8 cellular contexts compared by ENCODE assay signal in genomic region chr11:86672007-86672621, GRCh38. TPM values are rescaled to one million over a fixed set of nuclear protein-coding genes. Genes with fewer than 3 reads are reported as not detected.
DNase-seq lines count a peak whose midpoint lies in the region; ATAC-seq and TF ChIP-seq lines count a peak whose summit lies in the region.

TSS of gene ME3 (minus strand) at chr11:86672616.

- H3K27ac ChIP-seq in SK-N-SH (ENCODE audit: low read depth in 2 of 2, low read length in 1 of 2) = peak within 1 kb of the TSS; percentile 24 to 46
- H3K27ac ChIP-seq in OCI-LY7 (ENCODE audit: low read depth, low read length, poor library complexity, severe bottlenecking) = no peak within 1 kb of the TSS

- peaks cover 4% of the 10 kb centered on the region; the same call in 1 of the 2 replicates for H3K79me2 ChIP-seq in SK-N-SH (ENCODE audit: insufficient read depth)
- H3K79me2 ChIP-seq in OCI-LY7 (ENCODE audit: insufficient read depth, low read depth, low read length) = no peaks in the 10 kb centered on the region

- H3K4me3 ChIP-seq in SK-N-SH (ENCODE audit: low read depth in 2 of 2, low read length in 1 of 2) (peak within 1 kb of the TSS; percentile 52 to 64), OCI-LY7 (ENCODE audit: low read depth, low read length, poor library complexity, severe bottlenecking) (no peak within 1 kb of the TSS)

- H3K36me3 ChIP-seq in SK-N-SH (replicated peaks in 1 of 2; ENCODE audit: control insufficient read depth in 1 of 2, insufficient read depth in 2 of 2, low read length in 1 of 2) (no peaks in the 10 kb centered on the region), OCI-LY7 (ENCODE audit: insufficient read depth, low read length) (no peaks in the 10 kb centered on the region)

- DNase-seq in DMS79 (lab: John Stamatoyannopoulos, UW) (peak; percentile 62), SK-N-SH (peak; percentile 77), Right ventricle myocardium superior (peak; percentile 81), omental fat pad (ENCODE audit: low spot score) (peak; percentile 24), type B pancreatic cell (ENCODE audit: extremely low spot score, unreplicated experiment) (peak; percentile 74), OCI-LY7 (ENCODE audit: low spot score) (no peak)
- DNase-seq in activated naive CD8-positive, alpha-beta T cell treated with anti-CD3 and anti-CD28 coated beads, Interleukin-2, amount 10 ng/mL, durations not matched to agents 7 days and 5 days = peak; percentile 66

- 51% methylated on average over 7 of the region's 52 CpGs for WGBS in SK-N-SH (ENCODE audit: low lambda C conversion rate)

- H3K9me2 ChIP-seq in SK-N-SH (no peaks in the 10 kb centered on the region), OCI-LY7 (ENCODE audit: insufficient read depth, low read length) (no peaks in the 10 kb centered on the region)

- H3K9ac ChIP-seq in SK-N-SH = peak within 1 kb of the TSS; percentile 77

- peak within 1 kb of the TSS; percentile 11 for H3K27ac Mint-ChIP-seq in activated naive CD8-positive, alpha-beta T cell treated with anti-CD3 and anti-CD28 coated beads, Interleukin-2, amount 10 ng/mL, durations not matched to agents 7 days and 5 days
- peak within 1 kb of the TSS; percentile 68 for H3K27ac Mint-ChIP-seq in type B pancreatic cell

- no TSS peak for BruUV-seq in OCI-LY7 (replicated peaks; lab: Mats Ljungman, UMichigan)

- H3F3A ChIP-seq in SK-N-SH (replicated peaks; ENCODE audit: insufficient read depth) = no peaks in the 10 kb centered on the region

- H4K20me1 ChIP-seq in SK-N-SH (ENCODE audit: insufficient read depth) (no peaks in the 10 kb centered on the region), OCI-LY7 (ENCODE audit: insufficient read depth, low read length) (no peaks in the 10 kb centered on the region)

- ATAC-seq in HG03342 (IDR thresholded peaks at IDR 0.05; ENCODE audit: unreplicated experiment) (peak; percentile 45), Right ventricle myocardium superior (ENCODE audit: poor library complexity) (peak; percentile 81), omental fat pad (ENCODE audit: low FRiP score) (peak; percentile 88)
- peak; percentile 88 for ATAC-seq in activated naive CD8-positive, alpha-beta T cell treated with anti-CD3 and anti-CD28 coated beads, Interleukin-2, amount 10 ng/mL, durations not matched to agents 7 days and 5 days (ENCODE audit: low read depth)

- H3K4me2 ChIP-seq in SK-N-SH (peak within 1 kb of the TSS; percentile 88), OCI-LY7 (ENCODE audit: low read length) (no peak within 1 kb of the TSS)

- H3K4me1 ChIP-seq in SK-N-SH (ENCODE audit: control insufficient read depth in 1 of 2, insufficient read depth in 2 of 2, low read depth in 1 of 2, low read length in 1 of 2) (peaks cover 8 to 11% of the 10 kb centered on the region in 2 experiments; a peak in 3 of 4 replicates), OCI-LY7 (ENCODE audit: insufficient read depth, low read length, poor library complexity, severe bottlenecking) (no peaks in the 10 kb centered on the region)

- H2AFZ ChIP-seq in SK-N-SH (ENCODE audit: low read depth) (peak within 1 kb of the TSS; percentile 84), OCI-LY7 (ENCODE audit: low read length) (no peak within 1 kb of the TSS)

- peaks cover 4% of the 10 kb centered on the region for H3K4me1 Mint-ChIP-seq in activated naive CD8-positive, alpha-beta T cell treated with anti-CD3 and anti-CD28 coated beads, Interleukin-2, amount 10 ng/mL, durations not matched to agents 7 days and 5 days
- H3K4me1 Mint-ChIP-seq in type B pancreatic cell (ENCODE audit: unreplicated experiment) = peaks cover 14% of the 10 kb centered on the region

- POLR2A ChIA-PET in SK-N-SH (lab: Yijun Ruan, JAX) (interaction anchor here (0.7 kb wide), 1 partner anchor 129 kb away, joined by 5 read pairs; the partner anchor contains the start of gene PRSS23), OCI-LY7 (lab: Charles Lee) (no interaction called here)
- POLR2A ChIA-PET in activated naive CD8-positive, alpha-beta T cell treated with anti-CD3 and anti-CD28 coated beads, Interleukin-2, amount 10 ng/mL, durations not matched to agents 7 days and 5 days (lab: Charles Lee) = no interaction called here

- TF ChIP-seq RAD21 in SK-N-SH (IDR thresholded peaks at IDR 0.05; ENCODE audit: low read length) = no peak

- H3K36me3 Mint-ChIP-seq in activated naive CD8-positive, alpha-beta T cell treated with anti-CD3 and anti-CD28 coated beads, Interleukin-2, amount 10 ng/mL, durations not matched to agents 7 days and 5 days = no peaks in the 10 kb centered on the region
- peaks cover 4% of the 10 kb centered on the region for H3K36me3 Mint-ChIP-seq in type B pancreatic cell

- TF ChIP-seq CTCF in SK-N-SH (IDR thresholded peaks at IDR 0.05) (no peak), omental fat pad (IDR thresholded peaks at IDR 0.05) (no peak), type B pancreatic cell (conservative IDR thresholded peaks at IDR 0.05) (no peak), OCI-LY7 (conservative IDR thresholded peaks at IDR 0.05; ENCODE audit: low read length) (no peak)

- peak within 1 kb of the TSS; percentile 78 for H3K4me3 Mint-ChIP-seq in activated naive CD8-positive, alpha-beta T cell treated with anti-CD3 and anti-CD28 coated beads, Interleukin-2, amount 10 ng/mL, durations not matched to agents 7 days and 5 days
- peak within 1 kb of the TSS; percentile 84 for H3K4me3 Mint-ChIP-seq in type B pancreatic cell

- H3K9me3 Mint-ChIP-seq in activated naive CD8-positive, alpha-beta T cell treated with anti-CD3 and anti-CD28 coated beads, Interleukin-2, amount 10 ng/mL, durations not matched to agents 7 days and 5 days = no peaks in the 10 kb centered on the region
- H3K9me3 Mint-ChIP-seq in type B pancreatic cell = no peaks in the 10 kb centered on the region

- H3K9me3 ChIP-seq in SK-N-SH (no peaks in the 10 kb centered on the region), OCI-LY7 (ENCODE audit: low read length) (no peaks in the 10 kb centered on the region)

- H3K27me3 Mint-ChIP-seq in activated naive CD8-positive, alpha-beta T cell treated with anti-CD3 and anti-CD28 coated beads, Interleukin-2, amount 10 ng/mL, durations not matched to agents 7 days and 5 days = peaks cover 47% of the 10 kb centered on the region
- H3K27me3 Mint-ChIP-seq in type B pancreatic cell = peaks cover 55% of the 10 kb centered on the region

- intact Hi-C loops in Right ventricle myocardium superior (cut with DNase I) = no loop called here
- intact Hi-C loops in OCI-LY7 (cut with micrococcal nuclease; ENCODE audit: unreplicated experiment) = no loop called here

- TF ChIP-seq EP300 in SK-N-SH (IDR thresholded peaks at IDR 0.05; ENCODE audit: borderline replicate concordance in 1 of 2, low read depth in 1 of 2, low read length in 1 of 2) = no peak

- no peaks in the 10 kb centered on the region for H3K27me3 ChIP-seq in SK-N-SH (ENCODE audit: insufficient read depth)

- CTCF ChIA-PET in SK-N-SH (lab: Yijun Ruan, JAX) = interaction anchor here (1.2 kb wide), 1 partner anchor 11 kb away, joined by 3 read pairs; no protein-coding TSS in a partner anchor
- CTCF ChIA-PET in OCI-LY7 (lab: Charles Lee; ENCODE audit: unreplicated experiment) = no interaction called here

TF ChIP-seq in SK-N-SH, 30 proteins besides CTCF, POLR2A, EP300 and RAD21:
- TF ChIP-seq, protein P1, sequence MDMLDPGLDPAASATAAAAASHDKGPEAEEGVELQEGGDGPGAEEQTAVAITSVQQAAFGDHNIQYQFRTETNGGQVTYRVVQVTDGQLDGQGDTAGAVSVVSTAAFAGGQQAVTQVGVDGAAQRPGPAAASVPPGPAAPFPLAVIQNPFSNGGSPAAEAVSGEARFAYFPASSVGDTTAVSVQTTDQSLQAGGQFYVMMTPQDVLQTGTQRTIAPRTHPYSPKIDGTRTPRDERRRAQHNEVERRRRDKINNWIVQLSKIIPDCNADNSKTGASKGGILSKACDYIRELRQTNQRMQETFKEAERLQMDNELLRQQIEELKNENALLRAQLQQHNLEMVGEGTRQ (IDR thresholded peaks at IDR 0.05; ENCODE audit: borderline replicate concordance, low read depth, low read length) = no peak
- TF ChIP-seq MEF2A (IDR thresholded peaks at IDR 0.05; ENCODE audit: borderline replicate concordance, low read depth) = no peak
- no peak for TF ChIP-seq SIN3A (IDR thresholded peaks at IDR 0.05; ENCODE audit: borderline replicate concordance, low read depth, low read length)
- TF ChIP-seq TEAD4 (IDR thresholded peaks at IDR 0.05; ENCODE audit: borderline replicate concordance, insufficient read depth) = no peak
- no peak for TF ChIP-seq POLR2AphosphoS5 (IDR thresholded peaks at IDR 0.05; ENCODE audit: low read depth, low read length)

RNA-seq across cellular contexts. Expression of gene ME3, which starts in this region (rescaled TPM):
- 22.0 and 25.5 TPM in 2 replicates for polyA plus RNA-seq in SK-N-SH (2012; rRNA removed)
- polyA plus RNA-seq in SK-N-SH (2012; cell fraction: cytosol; rRNA removed) = 6.5 and 11.4 TPM in 2 replicates
- 106 and 111 TPM in 2 replicates for polyA plus RNA-seq in SK-N-SH (2012; cell fraction: nucleus; rRNA removed)
- total RNA-seq in activated naive CD8-positive, alpha-beta T cell treated with anti-CD3 and anti-CD28 coated beads, Interleukin-2, amount 10 ng/mL, durations not matched to agents 7 days and 5 days = 1 to 10 TPM in 1 of 2 experiments, under 1 TPM in 1; 0.79 to 1.2 TPM
- 30.4 TPM for total RNA-seq in Right ventricle myocardium superior
- 10 to 100 TPM; 28.4 to 93.0 (median 80.1) TPM for total RNA-seq in omental fat pad
- 6.5 and 9.7 TPM in 2 replicates for total RNA-seq in type B pancreatic cell (ENCODE audit: low replicate concordance)
- not detected in 2 replicates for total RNA-seq in OCI-LY7 (2014; rRNA removed; shearing (Covaris generic))
- total RNA-seq in OCI-LY7 (2022) = not detected in 2 replicates
